ENCODE assay signal across 1 cellular context in the genomic region with DNA sequence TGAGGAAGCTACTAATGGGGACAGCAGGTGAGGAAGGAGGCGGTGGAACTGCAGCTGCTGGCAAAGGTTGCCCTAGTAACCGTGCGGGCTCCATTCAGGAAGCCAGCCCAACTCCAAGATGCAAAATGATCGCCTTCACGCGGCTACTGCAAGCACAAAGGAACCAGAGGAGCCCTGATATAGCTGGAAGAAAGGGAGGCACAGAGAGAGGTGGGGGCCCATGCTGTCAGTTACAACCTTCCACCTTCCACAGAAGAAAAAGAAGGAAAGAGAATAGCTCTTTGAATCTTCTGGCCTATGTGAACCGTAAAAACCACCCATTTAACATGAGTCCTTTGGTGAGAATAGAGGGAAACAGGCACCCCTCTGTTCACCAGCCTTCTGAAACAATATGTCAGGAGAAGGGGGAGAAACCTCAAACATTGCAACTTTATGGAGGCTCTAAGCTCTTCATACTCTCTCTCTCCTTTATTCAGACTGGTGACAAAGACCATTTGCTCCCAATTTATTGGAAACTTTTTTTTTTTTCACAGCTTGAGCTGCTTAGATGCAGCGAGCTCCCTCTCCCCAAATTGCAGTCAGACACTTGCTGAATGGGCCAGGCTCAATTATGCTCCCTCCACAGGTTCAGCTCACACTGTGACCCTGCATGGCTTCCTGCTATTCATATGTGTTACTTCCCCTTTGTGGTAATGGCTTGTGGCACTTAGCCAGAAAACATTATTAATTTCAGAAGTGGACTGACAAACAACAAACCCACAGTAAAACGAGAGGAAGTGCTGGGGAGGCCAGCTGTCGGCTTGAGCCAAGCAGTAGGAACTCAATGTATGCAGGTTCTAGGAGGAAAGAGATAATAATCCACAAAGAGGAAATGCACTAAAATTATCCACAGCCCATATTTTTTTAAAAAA.
TF ChIP-seq lines count a peak whose summit lies in the region.

No MANE protein-coding gene starts in this region.

TF ChIP-seq in WTC11, 78 proteins besides CTCF, POLR2A, EP300 and RAD21 (continued from another document):
- TF ChIP-seq, protein P1, sequence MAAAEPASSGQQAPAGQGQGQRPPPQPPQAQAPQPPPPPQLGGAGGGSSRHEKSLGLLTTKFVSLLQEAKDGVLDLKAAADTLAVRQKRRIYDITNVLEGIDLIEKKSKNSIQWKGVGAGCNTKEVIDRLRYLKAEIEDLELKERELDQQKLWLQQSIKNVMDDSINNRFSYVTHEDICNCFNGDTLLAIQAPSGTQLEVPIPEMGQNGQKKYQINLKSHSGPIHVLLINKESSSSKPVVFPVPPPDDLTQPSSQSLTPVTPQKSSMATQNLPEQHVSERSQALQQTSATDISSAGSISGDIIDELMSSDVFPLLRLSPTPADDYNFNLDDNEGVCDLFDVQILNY (CRISPR knock-in tag; IDR thresholded peaks at IDR 0.05): no peak
- TF ChIP-seq ETV6 (CRISPR knock-in tag; IDR thresholded peaks at IDR 0.05) (peak; percentile 21; the same call in 1 of the 2 replicates), CREM (CRISPR knock-in tag; IDR thresholded peaks at IDR 0.05) (no peak), GABPB1 (CRISPR knock-in tag; IDR thresholded peaks at IDR 0.05) (no peak), SP1 (CRISPR knock-in tag; conservative IDR thresholded peaks at IDR 0.05) (0 out of 2 replicates have a peak, but pooled peaks have one; percentile 36), ZNF219 (CRISPR knock-in tag; IDR thresholded peaks at IDR 0.05; ENCODE audit: borderline replicate concordance) (no peak), MXD4 (CRISPR knock-in tag; IDR thresholded peaks at IDR 0.05; ENCODE audit: borderline replicate concordance) (no peak), TP53 (CRISPR knock-in tag; IDR thresholded peaks at IDR 0.05) (0 out of 2 replicates have a peak, but pooled peaks have one; percentile 45), FOXJ3 (CRISPR knock-in tag; IDR thresholded peaks at IDR 0.05; ENCODE audit: borderline replicate concordance) (no peak), ELF4 (CRISPR knock-in tag; IDR thresholded peaks at IDR 0.05; ENCODE audit: low read depth) (no peak), ZNF416 (CRISPR knock-in tag; IDR thresholded peaks at IDR 0.05) (no peak), SMAD3 (CRISPR knock-in tag; IDR thresholded peaks at IDR 0.05; ENCODE audit: borderline replicate concordance) (0 out of 2 replicates have a peak, but pooled peaks have one; percentile 2)
- TF ChIP-seq, protein P2, sequence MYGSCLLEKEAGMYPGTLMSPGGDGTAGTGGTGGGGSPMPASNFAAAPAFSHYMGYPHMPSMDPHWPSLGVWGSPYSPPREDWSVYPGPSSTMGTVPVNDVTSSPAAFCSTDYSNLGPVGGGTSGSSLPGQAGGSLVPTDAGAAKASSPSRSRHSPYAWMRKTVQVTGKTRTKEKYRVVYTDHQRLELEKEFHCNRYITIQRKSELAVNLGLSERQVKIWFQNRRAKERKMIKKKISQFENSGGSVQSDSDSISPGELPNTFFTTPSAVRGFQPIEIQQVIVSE (CRISPR knock-in tag; IDR thresholded peaks at IDR 0.05; ENCODE audit: borderline replicate concordance): peak; percentile 85
- TF ChIP-seq, protein P3, sequence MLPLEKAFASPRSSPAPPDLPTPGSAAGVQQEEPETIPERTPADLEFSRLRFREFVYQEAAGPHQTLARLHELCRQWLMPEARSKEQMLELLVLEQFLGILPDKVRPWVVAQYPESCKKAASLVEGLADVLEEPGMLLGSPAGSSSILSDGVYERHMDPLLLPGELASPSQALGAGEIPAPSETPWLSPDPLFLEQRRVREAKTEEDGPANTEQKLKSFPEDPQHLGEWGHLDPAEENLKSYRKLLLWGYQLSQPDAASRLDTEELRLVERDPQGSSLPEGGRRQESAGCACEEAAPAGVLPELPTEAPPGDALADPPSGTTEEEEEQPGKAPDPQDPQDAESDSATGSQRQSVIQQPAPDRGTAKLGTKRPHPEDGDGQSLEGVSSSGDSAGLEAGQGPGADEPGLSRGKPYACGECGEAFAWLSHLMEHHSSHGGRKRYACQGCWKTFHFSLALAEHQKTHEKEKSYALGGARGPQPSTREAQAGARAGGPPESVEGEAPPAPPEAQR (CRISPR knock-in tag; IDR thresholded peaks at IDR 0.05): no peak
- TF ChIP-seq, protein P4, sequence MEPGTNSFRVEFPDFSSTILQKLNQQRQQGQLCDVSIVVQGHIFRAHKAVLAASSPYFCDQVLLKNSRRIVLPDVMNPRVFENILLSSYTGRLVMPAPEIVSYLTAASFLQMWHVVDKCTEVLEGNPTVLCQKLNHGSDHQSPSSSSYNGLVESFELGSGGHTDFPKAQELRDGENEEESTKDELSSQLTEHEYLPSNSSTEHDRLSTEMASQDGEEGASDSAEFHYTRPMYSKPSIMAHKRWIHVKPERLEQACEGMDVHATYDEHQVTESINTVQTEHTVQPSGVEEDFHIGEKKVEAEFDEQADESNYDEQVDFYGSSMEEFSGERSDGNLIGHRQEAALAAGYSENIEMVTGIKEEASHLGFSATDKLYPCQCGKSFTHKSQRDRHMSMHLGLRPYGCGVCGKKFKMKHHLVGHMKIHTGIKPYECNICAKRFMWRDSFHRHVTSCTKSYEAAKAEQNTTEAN (CRISPR knock-in tag; IDR thresholded peaks at IDR 0.05): 0 out of 2 replicates have a peak, but pooled peaks have one; percentile 33
- TF ChIP-seq, protein P5, sequence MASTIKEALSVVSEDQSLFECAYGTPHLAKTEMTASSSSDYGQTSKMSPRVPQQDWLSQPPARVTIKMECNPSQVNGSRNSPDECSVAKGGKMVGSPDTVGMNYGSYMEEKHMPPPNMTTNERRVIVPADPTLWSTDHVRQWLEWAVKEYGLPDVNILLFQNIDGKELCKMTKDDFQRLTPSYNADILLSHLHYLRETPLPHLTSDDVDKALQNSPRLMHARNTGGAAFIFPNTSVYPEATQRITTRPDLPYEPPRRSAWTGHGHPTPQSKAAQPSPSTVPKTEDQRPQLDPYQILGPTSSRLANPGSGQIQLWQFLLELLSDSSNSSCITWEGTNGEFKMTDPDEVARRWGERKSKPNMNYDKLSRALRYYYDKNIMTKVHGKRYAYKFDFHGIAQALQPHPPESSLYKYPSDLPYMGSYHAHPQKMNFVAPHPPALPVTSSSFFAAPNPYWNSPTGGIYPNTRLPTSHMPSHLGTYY (CRISPR knock-in tag; IDR thresholded peaks at IDR 0.05): no peak
